ENCODE assay signal across 9 cellular contexts in genomic region chr6:100479180-100480035, GRCh38. TPM values are rescaled to one million over a fixed set of nuclear protein-coding genes. Genes with fewer than 3 reads are reported as not detected.
A peak's percentile ranks its signal among the peaks of the same experiment; 100 is the strongest.
DNase-seq lines count a peak whose midpoint lies in the region; ATAC-seq and TF ChIP-seq lines count a peak whose summit lies in the region.
"Had no signal": no experiment of that assay in that cellular context is flagged by ENCODE, and none has a peak within 500 bp of the region (broad histone marks: within the 10 kb centered on the region; RNA-seq: fewer than 3 reads in every experiment).

No MANE protein-coding gene starts in this region.

- H3K27me3 ChIP-seq in neural cell (ENCODE audit: insufficient read depth, low read depth, low read length), result no peaks in the 10 kb centered on the region
- H3K27me3 ChIP-seq: SJSA1 had no signal

- peak; percentile 85 for TF ChIP-seq RAD21 in neural cell (conservative IDR thresholded peaks at IDR 0.05)

- no peaks in the 10 kb centered on the region for H3K9me2 ChIP-seq in neural cell (ENCODE audit: insufficient read depth, low read length)

- no peak overlapping the region for H3K9ac ChIP-seq in neural cell (ENCODE audit: low read length)

- no peaks in the 10 kb centered on the region for H4K20me1 ChIP-seq in neural cell (ENCODE audit: insufficient read depth)

- H3K79me2 ChIP-seq in neural cell (replicated peaks; ENCODE audit: insufficient read depth, low read length), result no peaks in the 10 kb centered on the region

- H3F3A ChIP-seq in neural cell (ENCODE audit: insufficient read depth, low read length, poor library complexity, severe bottlenecking), result no peaks in the 10 kb centered on the region

- H3K4me2 ChIP-seq in neural cell (ENCODE audit: low read length), result no peak overlapping the region

- DNase-seq in CD1c-positive myeloid dendritic cell (ENCODE audit: extremely low spot score), result peak; percentile 28
- DNase-seq in NCI-H82 (lab: John Stamatoyannopoulos, UW), result peak; percentile 56
- peak; percentile 72 for DNase-seq in dermis blood vessel endothelial cell
- DNase-seq in NCI-H524 treated with DMSO at 0.1 percent for 48 hours (lab: John Stamatoyannopoulos, UW), result no peak
- DNase-seq in activated T-cell treated with anti-CD3 and anti-CD28 coated beads, Interleukin-2, amount 50 U/mL, for 1 hour, result no peak

- H3K36me3 ChIP-seq in neural cell (ENCODE audit: insufficient read depth, low read length), result no peaks in the 10 kb centered on the region
- H3K36me3 ChIP-seq: SJSA1 had no signal

- peak; percentile 76 for TF ChIP-seq CTCF in neural cell (IDR thresholded peaks at IDR 0.05; ENCODE audit: poor library complexity, severe bottlenecking)

- H3K9me3 ChIP-seq in neural cell (ENCODE audit: low read length), result no peaks in the 10 kb centered on the region
- H3K9me3 ChIP-seq: SJSA1 had no signal

- no peak overlapping the region for H2AFZ ChIP-seq in neural cell (ENCODE audit: low read depth, low read length)

- H3K27ac ChIP-seq in neural cell (ENCODE audit: low read length), result no peak overlapping the region
- H3K27ac ChIP-seq: SJSA1 had no signal

- ATAC-seq in GM18868 (IDR thresholded peaks at IDR 0.05; ENCODE audit: unreplicated experiment) (peak; percentile 40), HG03066 (IDR thresholded peaks at IDR 0.05; ENCODE audit: low read depth, unreplicated experiment) (peak; percentile 52)

- no peak for TF ChIP-seq EP300 in neural cell (conservative IDR thresholded peaks at IDR 0.05; ENCODE audit: poor library complexity, severe bottlenecking)

- no peak overlapping the region for H3K4me3 ChIP-seq in neural cell (ENCODE audit: low read length)
- H3K4me3 ChIP-seq: SJSA1 had no signal

TF ChIP-seq in neural cell, 6 proteins besides CTCF, POLR2A, EP300 and RAD21:
- TF ChIP-seq TAF1 (IDR thresholded peaks at IDR 0.05; ENCODE audit: low read depth), result no peak
- TF ChIP-seq SMC3 (conservative IDR thresholded peaks at IDR 0.05; ENCODE audit: poor library complexity), result peak; percentile 84
- TF ChIP-seq, protein P1, sequence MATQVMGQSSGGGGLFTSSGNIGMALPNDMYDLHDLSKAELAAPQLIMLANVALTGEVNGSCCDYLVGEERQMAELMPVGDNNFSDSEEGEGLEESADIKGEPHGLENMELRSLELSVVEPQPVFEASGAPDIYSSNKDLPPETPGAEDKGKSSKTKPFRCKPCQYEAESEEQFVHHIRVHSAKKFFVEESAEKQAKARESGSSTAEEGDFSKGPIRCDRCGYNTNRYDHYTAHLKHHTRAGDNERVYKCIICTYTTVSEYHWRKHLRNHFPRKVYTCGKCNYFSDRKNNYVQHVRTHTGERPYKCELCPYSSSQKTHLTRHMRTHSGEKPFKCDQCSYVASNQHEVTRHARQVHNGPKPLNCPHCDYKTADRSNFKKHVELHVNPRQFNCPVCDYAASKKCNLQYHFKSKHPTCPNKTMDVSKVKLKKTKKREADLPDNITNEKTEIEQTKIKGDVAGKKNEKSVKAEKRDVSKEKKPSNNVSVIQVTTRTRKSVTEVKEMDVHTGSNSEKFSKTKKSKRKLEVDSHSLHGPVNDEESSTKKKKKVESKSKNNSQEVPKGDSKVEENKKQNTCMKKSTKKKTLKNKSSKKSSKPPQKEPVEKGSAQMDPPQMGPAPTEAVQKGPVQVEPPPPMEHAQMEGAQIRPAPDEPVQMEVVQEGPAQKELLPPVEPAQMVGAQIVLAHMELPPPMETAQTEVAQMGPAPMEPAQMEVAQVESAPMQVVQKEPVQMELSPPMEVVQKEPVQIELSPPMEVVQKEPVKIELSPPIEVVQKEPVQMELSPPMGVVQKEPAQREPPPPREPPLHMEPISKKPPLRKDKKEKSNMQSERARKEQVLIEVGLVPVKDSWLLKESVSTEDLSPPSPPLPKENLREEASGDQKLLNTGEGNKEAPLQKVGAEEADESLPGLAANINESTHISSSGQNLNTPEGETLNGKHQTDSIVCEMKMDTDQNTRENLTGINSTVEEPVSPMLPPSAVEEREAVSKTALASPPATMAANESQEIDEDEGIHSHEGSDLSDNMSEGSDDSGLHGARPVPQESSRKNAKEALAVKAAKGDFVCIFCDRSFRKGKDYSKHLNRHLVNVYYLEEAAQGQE (IDR thresholded peaks at IDR 0.05; ENCODE audit: borderline replicate concordance), result no peak

RNA-seq across cellular contexts. Expression of gene SIM1, which starts 14.7 kb away (rescaled TPM):
- total RNA-seq in dermis blood vessel endothelial cell, result 0.09 and 0.17 TPM in 2 replicates
- not detected in 2 replicates for polyA plus RNA-seq in neural cell
- polyA minus RNA-seq in neural cell, result not detected in 2 replicates

Comparison
In these comparisons a context has a peak if more than half of its experiments do, and no peak if none do; other contexts are left out.
1. DNase-seq: peak in CD1c-positive myeloid dendritic cell (single experiment), NCI-H82 (single experiment) and dermis blood vessel endothelial cell (single experiment); none in NCI-H524 treated with DMSO at 0.1 percent for 48 hours (single experiment) and activated T-cell treated with anti-CD3 and anti-CD28 coated beads, Interleukin-2, amount 50 U/mL, for 1 hour (single experiment).